Comparison of ENCODE assay signal across 18 cellular contexts in the genomic region with DNA sequence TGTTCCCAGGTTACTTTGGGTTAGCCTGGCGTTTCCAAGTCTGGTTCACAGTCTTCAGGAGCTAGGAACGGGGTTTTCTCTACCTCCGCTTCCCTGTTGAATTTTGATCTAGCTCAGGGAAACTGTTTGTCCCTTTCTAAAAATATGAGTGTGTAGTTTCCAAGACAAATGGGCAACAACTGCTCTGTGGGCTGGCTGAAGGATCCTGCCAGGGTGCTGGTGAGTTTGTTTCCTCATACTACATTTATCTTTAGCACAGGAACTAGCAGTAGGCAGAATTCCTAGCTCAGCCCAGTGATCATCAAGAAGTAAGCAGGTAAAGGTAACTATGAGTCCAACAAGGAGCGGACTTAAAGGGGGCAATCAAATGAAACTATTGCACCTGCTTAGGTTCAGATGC. TPM values are rescaled to one million over a fixed set of nuclear protein-coding genes. Genes with fewer than 3 reads are reported as not detected.
"Had no signal": no experiment of that assay in that cellular context is flagged by ENCODE, and none has a peak within 500 bp of the region (broad histone marks: within the 10 kb centered on the region; RNA-seq: fewer than 3 reads in every experiment).

No MANE protein-coding gene starts in this region.

- H3K9me3 ChIP-seq: adrenal gland, uterus had no signal

- ATAC-seq: activated CD8-positive, alpha-beta T cell treated with anti-CD3 and anti-CD28 coated beads for 36 hours; activated T-cell treated with anti-CD3 and anti-CD28 coated beads, Interleukin-2, amount 50 U/mL, for 4 hours; effector memory CD8-positive, alpha-beta T cell; left colon; natural killer cell treated with Interleukin-12 subunit alpha and Interleukin-12 subunit beta and Interleukin-15 and Interleukin-18, amount 100 ng/mL, for 72 hours; sciatic nerve; stimulated activated naive CD8-positive, alpha-beta T cell treated with anti-CD3 and anti-CD28 coated beads, Interleukin-15, amount 100 ng/mL, for 72 hours; WTC11 had no signal

- H3K4me3 ChIP-seq: adrenal gland, uterus had no signal

- DNase-seq: activated CD4-positive, alpha-beta T cell treated with anti-CD3 and anti-CD28 coated beads for 4 hours; activated CD8-positive, alpha-beta T cell treated with anti-CD3 and anti-CD28 coated beads for 36 hours; activated effector memory CD4-positive, alpha-beta T cell treated with anti-CD3 and anti-CD28 coated beads, Interleukin-2, amount 50 U/mL, for 16 hours; activated T-cell treated with anti-CD3 and anti-CD28 coated beads, Interleukin-2, amount 50 U/mL, for 4 hours; adrenal gland; dermis blood vessel endothelial cell; effector memory CD8-positive, alpha-beta T cell; head of caudate nucleus; left colon; nucleus accumbens; stimulated activated CD4-positive, alpha-beta T cell treated with anti-CD3 and anti-CD28 coated beads, Interleukin-1b, Interleukin-23, amount 100 ng/mL, for 48 hours; stimulated activated naive CD8-positive, alpha-beta T cell treated with anti-CD3 and anti-CD28 coated beads, Interleukin-15, amount 100 ng/mL, for 72 hours; T-helper 2 cell; uterus had no signal

- H3K36me3 ChIP-seq: adrenal gland, uterus had no signal

- H3K27ac ChIP-seq: adrenal gland, epithelial cell of prostate, uterus had no signal

- H3K4me1 ChIP-seq: adrenal gland, uterus had no signal

- H3K27me3 ChIP-seq: adrenal gland, uterus had no signal

RNA-seq across cellular contexts. Expression of a gene that starts 13.3 kb away (rescaled TPM):
- total RNA-seq: activated CD8-positive, alpha-beta T cell treated with anti-CD3 and anti-CD28 coated beads for 36 hours; activated T-cell treated with anti-CD3 and anti-CD28 coated beads, Interleukin-2, amount 50 U/mL, for 4 hours; natural killer cell treated with Interleukin-12 subunit alpha and Interleukin-12 subunit beta and Interleukin-15 and Interleukin-18, amount 100 ng/mL, for 72 hours had no signal
